ENCODE assay signal across 8 cellular contexts in the genomic region with DNA sequence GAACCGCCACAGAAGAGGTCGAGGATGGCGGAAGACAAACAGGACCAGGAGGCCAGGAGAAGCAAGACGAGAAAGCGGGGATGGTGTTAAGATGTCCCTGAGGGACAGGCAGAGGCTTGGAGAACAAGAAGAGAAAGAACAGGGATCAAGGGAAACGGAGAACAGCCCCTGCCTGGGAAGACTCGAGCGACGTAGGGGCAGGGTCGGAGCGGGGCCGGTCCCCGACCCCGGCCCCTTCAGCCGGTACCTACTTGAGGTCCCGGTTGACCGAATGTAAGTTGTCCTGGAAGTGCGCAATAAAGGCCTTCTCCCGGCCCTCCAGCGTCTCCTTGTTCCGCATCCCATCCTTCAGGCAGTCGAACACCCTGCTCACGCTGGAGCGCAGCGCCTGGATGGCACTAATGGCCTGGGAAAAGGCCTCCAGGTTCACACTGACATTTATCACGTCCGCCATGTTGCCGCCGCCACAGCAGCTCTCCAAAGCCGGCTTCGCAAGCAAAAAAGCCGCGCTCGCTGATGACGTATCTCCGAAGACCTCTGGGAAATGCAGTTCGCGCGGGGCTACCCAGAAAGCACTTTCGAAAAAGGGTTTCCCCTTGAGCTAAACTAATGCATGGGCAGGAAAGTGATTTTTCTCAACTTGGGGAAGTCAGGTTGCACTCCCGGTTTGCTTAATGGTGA. TPM values are rescaled to one million over a fixed set of nuclear protein-coding genes. Genes with fewer than 3 reads are reported as not detected.
DNase-seq lines count a peak whose midpoint lies in the region; ATAC-seq and TF ChIP-seq lines count a peak whose summit lies in the region.

A gene with protein sequence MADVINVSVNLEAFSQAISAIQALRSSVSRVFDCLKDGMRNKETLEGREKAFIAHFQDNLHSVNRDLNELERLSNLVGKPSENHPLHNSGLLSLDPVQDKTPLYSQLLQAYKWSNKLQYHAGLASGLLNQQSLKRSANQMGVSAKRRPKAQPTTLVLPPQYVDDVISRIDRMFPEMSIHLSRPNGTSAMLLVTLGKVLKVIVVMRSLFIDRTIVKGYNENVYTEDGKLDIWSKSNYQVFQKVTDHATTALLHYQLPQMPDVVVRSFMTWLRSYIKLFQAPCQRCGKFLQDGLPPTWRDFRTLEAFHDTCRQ (minus strand): TSS at position 477 of the 681 bp plus-strand sequence. CDS start 23 bp downstream, at position 454.

- ATAC-seq in GM19397 (IDR thresholded peaks at IDR 0.05; ENCODE audit: unreplicated experiment) = peak; percentile 90

- no peaks in the 10 kb centered on the region for H3K27me3 ChIP-seq in effector memory CD4-positive, alpha-beta T cell (replicated peaks; ENCODE audit: control insufficient read depth, insufficient read depth, low read length, poor library complexity, severe bottlenecking)

- H3K36me3 ChIP-seq in effector memory CD4-positive, alpha-beta T cell (ENCODE audit: control insufficient read depth, insufficient read depth, low read length) = peaks cover 20% of the 10 kb centered on the region

- H3K27ac ChIP-seq in C4-2B = peak within 1 kb of the TSS; percentile 65
- peak within 1 kb of the TSS; percentile 64 for H3K27ac ChIP-seq in effector memory CD4-positive, alpha-beta T cell (ENCODE audit: insufficient read depth, low read length, poor library complexity, severe bottlenecking)

- H3K4me3 ChIP-seq in effector memory CD4-positive, alpha-beta T cell (ENCODE audit: insufficient read depth, low read depth, low read length, poor library complexity, severe bottlenecking) = peak within 1 kb of the TSS; percentile 54

- no peak for TF ChIP-seq CTCF in C4-2B (conservative IDR thresholded peaks at IDR 0.05)

- H3K4me1 ChIP-seq in effector memory CD4-positive, alpha-beta T cell (ENCODE audit: control insufficient read depth, insufficient read depth, low read length, poor library complexity, severe bottlenecking) = peaks cover 5% of the 10 kb centered on the region

- no peaks in the 10 kb centered on the region for H3K9me3 ChIP-seq in effector memory CD4-positive, alpha-beta T cell (ENCODE audit: control insufficient read depth, low read length)

- DNase-seq in HS-5 (ENCODE audit: low read depth) (peak; percentile 56), NK-92 (lab: John Stamatoyannopoulos, UW; ENCODE audit: unreplicated experiment) (peak; percentile 62), lung microvascular endothelial cell (ENCODE audit: low read depth in 2 of 2) (peak; percentile 92 to 94)
- peak; percentile 78 to 92 for DNase-seq in activated CD8-positive, alpha-beta memory T cell treated with anti-CD3 and anti-CD28 coated beads for 1 hour (ENCODE audit: extremely low read depth in 1 of 2, low read depth in 1 of 2)
- peak; percentile 82 to 84 (median 82) for DNase-seq in effector memory CD4-positive, alpha-beta T cell
- DNase-seq in stimulated activated CD4-positive, alpha-beta T cell treated with anti-CD3 and anti-CD28 coated beads, TNF-alpha, amount 100 ng/mL, for 4 hours (ENCODE audit: low read depth in 3 of 3) = peak; percentile 74 to 89 (median 85)

RNA-seq across cellular contexts. Expression of the gene that starts here (rescaled TPM):
- total RNA-seq in lung microvascular endothelial cell = 10.7 and 10.9 TPM in 2 replicates

Comparison
In these comparisons a context has a peak if more than half of its experiments do, and no peak if none do; other contexts are left out.
1. Peak in every context shown above with its lines: DNase-seq, ATAC-seq, H3K4me3 ChIP-seq and H3K27ac ChIP-seq.